Comparison of ENCODE assay signal across 1 cellular context in the genomic region with DNA sequence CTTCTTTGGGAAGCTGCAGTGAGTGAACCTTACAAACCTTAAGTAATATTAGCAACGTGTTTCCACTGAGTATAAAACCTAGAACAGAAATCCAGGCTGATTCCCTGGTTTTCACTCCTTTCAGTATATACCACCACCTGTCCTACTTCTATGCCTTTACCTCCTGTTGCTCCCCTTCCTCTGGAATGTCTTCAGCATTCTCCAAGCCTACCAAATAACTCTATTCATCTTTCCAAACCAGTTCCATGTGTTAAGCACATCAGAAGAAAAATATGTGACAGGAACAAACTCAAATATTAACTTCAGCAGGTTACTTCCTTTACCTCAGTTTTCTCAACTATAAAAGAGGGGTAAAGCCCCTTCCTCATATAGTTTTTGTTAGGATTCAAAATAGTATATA.
TF ChIP-seq lines count a peak whose summit lies in the region.

No MANE protein-coding gene starts in this region.

TF ChIP-seq in IMR-90, 13 proteins besides CTCF, POLR2A, EP300 and RAD21 (continued from another document):
- TF ChIP-seq FOS (IDR thresholded peaks at IDR 0.05; ENCODE audit: low read depth, low read length), result no peak
- TF ChIP-seq MAFK (IDR thresholded peaks at IDR 0.05; ENCODE audit: low read depth, low read length), result no peak
- TF ChIP-seq CEBPB (IDR thresholded peaks at IDR 0.05; ENCODE audit: low read depth, low read length), result no peak
TF ChIP-seq in IMR-90: peak in this region for 0.
